In genomic region chr2:19600506-19600905, GRCh38 we compare ENCODE assay signal across 19 cellular contexts.
"Had no signal": no experiment of that assay in that cellular context is flagged by ENCODE, and none has a peak within 500 bp of the region (broad histone marks: within the 10 kb centered on the region; RNA-seq: fewer than 3 reads in every experiment).

No MANE protein-coding gene starts in this region.

- DNase-seq: activated CD4-positive, alpha-beta T cell treated with anti-CD3 and anti-CD28 coated beads for 1 hour; activated naive CD8-positive, alpha-beta T cell treated with anti-CD3 and anti-CD28 coated beads for 36 hours; amygdala; central memory CD4-positive, alpha-beta T cell; colonic mucosa; left cardiac atrium; lower lobe of right lung; spleen; stimulated activated CD4-positive, alpha-beta T cell treated with anti-CD3 and anti-CD28 coated beads, Interleukin-4, amount 100 ng/mL, for 4 hours; stimulated activated naive B cell treated with anti-CD40 and anti-IgM and Interleukin-4, amounts not matched to agents 10 μg/mL and 1 μg/mL and 100 μg/mL, for 72 hours; SW 1271; T-helper 2 cell; WERI-Rb-1 had no signal

- H3K4me3 ChIP-seq: colonic mucosa, hepatocyte, lower lobe of right lung, spleen, thoracic aorta had no signal

- H3K36me3 ChIP-seq: colonic mucosa, lower lobe of right lung, neutrophil, spleen, thoracic aorta, WERI-Rb-1 had no signal

- H3K27me3 ChIP-seq: colonic mucosa, hepatocyte, neutrophil had no signal

- ATAC-seq: left cardiac atrium; lower lobe of right lung; natural killer cell treated with Interleukin-12 subunit alpha and Interleukin-12 subunit beta and Interleukin-15 and Interleukin-18, amount 100 ng/mL, for 72 hours; sciatic nerve; stimulated activated naive B cell treated with anti-CD40 and anti-IgM and Interleukin-4, amounts not matched to agents 10 μg/mL and 1 μg/mL and 100 μg/mL, for 72 hours had no signal

- H3K27ac ChIP-seq: colonic mucosa, hepatocyte, lower lobe of right lung, neutrophil, parathyroid adenoma, spleen, thoracic aorta, WERI-Rb-1 had no signal
